ENCODE assay signal across 18 cellular contexts in the genomic region with DNA sequence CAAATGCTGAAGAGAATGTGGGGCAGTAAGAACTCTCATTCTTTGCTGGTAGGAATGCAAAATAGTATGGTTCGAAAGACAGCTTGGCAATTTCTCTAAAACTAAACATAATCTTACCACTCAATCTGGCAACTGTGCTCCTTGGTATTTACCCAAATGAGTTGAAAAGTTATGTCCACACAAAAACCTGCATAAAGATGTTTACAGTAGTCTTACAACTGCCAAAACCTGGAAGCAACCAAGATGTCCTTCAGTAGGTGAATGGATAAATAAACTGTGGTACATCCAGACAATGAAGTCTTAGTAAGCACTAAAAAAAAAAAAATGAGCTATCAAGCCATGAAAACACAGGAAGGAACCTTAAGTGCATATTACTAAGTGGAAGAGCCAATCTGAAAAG.
"Had no signal": no experiment of that assay in that cellular context is flagged by ENCODE, and none has a peak within 500 bp of the region (broad histone marks: within the 10 kb centered on the region; RNA-seq: fewer than 3 reads in every experiment).

No MANE protein-coding gene starts in this region.

- H3K4me1 Mint-ChIP-seq: stimulated activated naive B cell treated with anti-CD40 and anti-IgM and Interleukin-4, amounts not matched to agents 10 μg/mL and 1 μg/mL and 100 μg/mL, for 72 hours had no signal

- H3K9me3 Mint-ChIP-seq: dendritic cell treated with granulocyte-macrophage colony-stimulating factor and Interleukin-4, amounts not matched to agents 40 ng/mL and 50 ng/mL, for 4 days; effector memory CD8-positive, alpha-beta T cell; naive thymus-derived CD4-positive, alpha-beta T cell; stimulated activated naive B cell treated with anti-CD40 and anti-IgM and Interleukin-4, amounts not matched to agents 10 μg/mL and 1 μg/mL and 100 μg/mL, for 72 hours; stimulated activated naive CD8-positive, alpha-beta T cell treated with anti-CD3 and anti-CD28 coated beads, Interleukin-15, amount 100 ng/mL, for 72 hours had no signal

- ATAC-seq: effector memory CD8-positive, alpha-beta T cell; left cardiac atrium; naive thymus-derived CD4-positive, alpha-beta T cell; stimulated activated naive B cell treated with anti-CD40 and anti-IgM and Interleukin-4, amounts not matched to agents 10 μg/mL and 1 μg/mL and 100 μg/mL, for 72 hours; stimulated activated naive CD8-positive, alpha-beta T cell treated with anti-CD3 and anti-CD28 coated beads, Interleukin-15, amount 100 ng/mL, for 72 hours had no signal

- H3K4me2 ChIP-seq: hepatocyte had no signal

- H3K79me2 ChIP-seq: hepatocyte had no signal

- DNase-seq: effector memory CD8-positive, alpha-beta T cell; esophagus squamous epithelium; foreskin fibroblast; kidney; left cardiac atrium; naive thymus-derived CD4-positive, alpha-beta T cell; sigmoid colon; stimulated activated CD4-positive, alpha-beta T cell treated with anti-CD3 and anti-CD28 coated beads, Interleukin-2, amount 100 ng/mL, for 24 hours; stimulated activated CD4-positive, alpha-beta T cell treated with anti-CD3 and anti-CD28 coated beads, Interleukin-4, amount 100 ng/mL, for 4 hours; stimulated activated naive B cell treated with anti-CD40 and anti-IgM and Interleukin-4, amounts not matched to agents 10 μg/mL and 1 μg/mL and 100 μg/mL, for 72 hours; stimulated activated naive CD8-positive, alpha-beta T cell treated with anti-CD3 and anti-CD28 coated beads, Interleukin-15, amount 100 ng/mL, for 72 hours; testis had no signal

- H3K27ac Mint-ChIP-seq: dendritic cell treated with granulocyte-macrophage colony-stimulating factor and Interleukin-4, amounts not matched to agents 40 ng/mL and 50 ng/mL, for 4 days; effector memory CD8-positive, alpha-beta T cell; stimulated activated naive B cell treated with anti-CD40 and anti-IgM and Interleukin-4, amounts not matched to agents 10 μg/mL and 1 μg/mL and 100 μg/mL, for 72 hours; stimulated activated naive CD8-positive, alpha-beta T cell treated with anti-CD3 and anti-CD28 coated beads, Interleukin-15, amount 100 ng/mL, for 72 hours had no signal

- H3K4me3 ChIP-seq: esophagus squamous epithelium, hepatocyte, right atrium auricular region, sigmoid colon, skin epidermis, testis, tibial nerve had no signal

- H2AFZ ChIP-seq: hepatocyte had no signal

- H3K9me3 ChIP-seq: esophagus squamous epithelium, neutrophil, right atrium auricular region, sigmoid colon, testis, tibial nerve had no signal

- H3K27ac ChIP-seq: esophagus squamous epithelium, hepatocyte, neutrophil, right atrium auricular region, sigmoid colon, skin epidermis, testis, tibial nerve had no signal

- H3K27me3 ChIP-seq: esophagus squamous epithelium, hepatocyte, neutrophil, right atrium auricular region, sigmoid colon, testis, tibial nerve had no signal

- H3K4me1 ChIP-seq: esophagus squamous epithelium, right atrium auricular region, sigmoid colon, testis, tibial nerve had no signal

- H3K27me3 Mint-ChIP-seq: dendritic cell treated with granulocyte-macrophage colony-stimulating factor and Interleukin-4, amounts not matched to agents 40 ng/mL and 50 ng/mL, for 4 days; effector memory CD8-positive, alpha-beta T cell; naive thymus-derived CD4-positive, alpha-beta T cell; stimulated activated naive B cell treated with anti-CD40 and anti-IgM and Interleukin-4, amounts not matched to agents 10 μg/mL and 1 μg/mL and 100 μg/mL, for 72 hours; stimulated activated naive CD8-positive, alpha-beta T cell treated with anti-CD3 and anti-CD28 coated beads, Interleukin-15, amount 100 ng/mL, for 72 hours had no signal

- H3K36me3 ChIP-seq: neutrophil had no signal

- H3K4me3 Mint-ChIP-seq: dendritic cell treated with granulocyte-macrophage colony-stimulating factor and Interleukin-4, amounts not matched to agents 40 ng/mL and 50 ng/mL, for 4 days; effector memory CD8-positive, alpha-beta T cell; naive thymus-derived CD4-positive, alpha-beta T cell; stimulated activated naive B cell treated with anti-CD40 and anti-IgM and Interleukin-4, amounts not matched to agents 10 μg/mL and 1 μg/mL and 100 μg/mL, for 72 hours; stimulated activated naive CD8-positive, alpha-beta T cell treated with anti-CD3 and anti-CD28 coated beads, Interleukin-15, amount 100 ng/mL, for 72 hours had no signal
